21 cellular contexts compared by ENCODE assay signal in genomic region chr2:81234711-81235110, GRCh38.
DNase-seq lines count a peak whose midpoint lies in the region; TF ChIP-seq lines count a peak whose summit lies in the region.
"Had no signal": no experiment of that assay in that cellular context is flagged by ENCODE, and none has a peak within 500 bp of the region (broad histone marks: within the 10 kb centered on the region; RNA-seq: fewer than 3 reads in every experiment).

No MANE protein-coding gene starts in this region.

- in situ Hi-C loops in mammary epithelial cell (cut with MboI; ENCODE audit: low sequenced_read_pairs in 2 of 2) = no loop called here

- CTCF ChIA-PET in MCF 10A (lab: Yijun Ruan, JAX) = no interaction called here
- CTCF ChIA-PET in mammary epithelial cell (lab: Charles Lee; ENCODE audit: low non-redundant PET) = no interaction called here
- CTCF ChIA-PET in RWPE1 (lab: Yijun Ruan, JAX) = no interaction called here

- BruUV-seq in MCF 10A (replicated peaks; lab: Mats Ljungman, UMichigan) (no TSS peak), mammary epithelial cell (replicated peaks; lab: Mats Ljungman, UMichigan) (no TSS peak)

- DNase-seq in MCF 10A (ENCODE audit: unreplicated experiment) (peak; percentile 57), mammary epithelial cell (no peak), RWPE1 (ENCODE audit: low spot score) (peak; percentile 5), epithelial cell of esophagus (ENCODE audit: low read depth) (peak; percentile 2), NOMO-1 treated with DMSO at 0.1 percent for 48 hours (lab: John Stamatoyannopoulos, UW; ENCODE audit: unreplicated experiment) (no peak)
- no peak for DNase-seq in activated T-cell treated with anti-CD3 and anti-CD28 coated beads, Interleukin-2, amount 50 U/mL, for 48 hours
- DNase-seq in activated CD4-positive, alpha-beta T cell treated with anti-CD3 and anti-CD28 coated beads, Interleukin-2, amount 10 ng/mL, durations not matched to agents 24 days and 14 days = no peak
- DNase-seq: 8988T; ACHN; AML-193; BE2C; CD4-positive, alpha-beta T cell; CD8-positive, alpha-beta memory T cell; DMS 273 treated with DMSO at 0.1 percent for 48 hours; DND-41; GF-D8; H9 had no signal

- intact Hi-C loops in MCF 10A (cut with micrococcal nuclease) = no loop called here
- intact Hi-C loops in mammary epithelial cell (cut with micrococcal nuclease) = no loop called here
- intact Hi-C loops in activated CD4-positive, alpha-beta T cell treated with anti-CD3 and anti-CD28 coated beads, Interleukin-2, amount 10 ng/mL, durations not matched to agents 24 days and 14 days (cut with micrococcal nuclease) = no loop called here

- H4K20me1 ChIP-seq in mammary epithelial cell (ENCODE audit: insufficient read depth, low read length) = no peaks in the 10 kb centered on the region
- H4K20me1 ChIP-seq: BLaER1 treated with 17β-estradiol and CSF1 and Interleukin-3, amounts not matched to agents 10 nM and 100 nM had no signal

- H3K9me3 ChIP-seq in mammary epithelial cell (replicated peaks; ENCODE audit: insufficient read depth, low read length) = peaks cover 3% of the 10 kb centered on the region
- H3K9me3 ChIP-seq: BE2C; BLaER1 treated with 17β-estradiol and CSF1 and Interleukin-3, amounts not matched to agents 10 nM and 100 nM had no signal

- WGBS in mammary epithelial cell (ENCODE audit: low coverage, missing lambda C conversion rate) = 27% methylated on average over 1 of the region's 1 CpG

- no peaks in the 10 kb centered on the region for H3K36me3 Mint-ChIP-seq in MCF 10A (ENCODE audit: insufficient read depth, unreplicated experiment)
- H3K36me3 Mint-ChIP-seq in activated CD4-positive, alpha-beta T cell treated with anti-CD3 and anti-CD28 coated beads, Interleukin-2, amount 10 ng/mL, durations not matched to agents 24 days and 14 days (ENCODE audit: low read depth) = no peaks in the 10 kb centered on the region
- H3K36me3 Mint-ChIP-seq: CD14-positive monocyte; CD8-positive, alpha-beta memory T cell had no signal

- peaks cover 20% of the 10 kb centered on the region for H3K4me1 Mint-ChIP-seq in MCF 10A (ENCODE audit: insufficient read depth, unreplicated experiment)
- H3K4me1 Mint-ChIP-seq in activated CD4-positive, alpha-beta T cell treated with anti-CD3 and anti-CD28 coated beads, Interleukin-2, amount 10 ng/mL, durations not matched to agents 24 days and 14 days = no peaks in the 10 kb centered on the region
- H3K4me1 Mint-ChIP-seq: CD14-positive monocyte; CD8-positive, alpha-beta memory T cell; GM23338; H9 had no signal

- H3K27me3 ChIP-seq in mammary epithelial cell (ENCODE audit: insufficient read depth, low read length) = no peaks in the 10 kb centered on the region
- H3K27me3 ChIP-seq: BE2C; BLaER1 treated with 17β-estradiol and CSF1 and Interleukin-3, amounts not matched to agents 10 nM and 100 nM had no signal

- no peaks in the 10 kb centered on the region for H3K79me2 ChIP-seq in mammary epithelial cell (ENCODE audit: insufficient read depth, low read length)

- no peaks in the 10 kb centered on the region for H3K4me1 ChIP-seq in mammary epithelial cell (ENCODE audit: insufficient read depth, low read length)
- H3K4me1 ChIP-seq: A549; BE2C; BLaER1 treated with 17β-estradiol and CSF1 and Interleukin-3, amounts not matched to agents 10 nM and 100 nM had no signal

- dilution Hi-C loops in mammary epithelial cell (cut with HindIII; ENCODE audit: low sequenced_read_pairs) = no loop called here

- no peaks in the 10 kb centered on the region for H3K27me3 Mint-ChIP-seq in MCF 10A (ENCODE audit: insufficient read depth, unreplicated experiment)
- no peaks in the 10 kb centered on the region for H3K27me3 Mint-ChIP-seq in activated CD4-positive, alpha-beta T cell treated with anti-CD3 and anti-CD28 coated beads, Interleukin-2, amount 10 ng/mL, durations not matched to agents 24 days and 14 days
- H3K27me3 Mint-ChIP-seq: CD4-positive, alpha-beta T cell; CD8-positive, alpha-beta memory T cell had no signal

- no peak overlapping the region for H3K27ac ChIP-seq in mammary epithelial cell (ENCODE audit: insufficient read depth, low read depth, low read length)
- no peak overlapping the region for H3K27ac ChIP-seq in RWPE1
- H3K27ac ChIP-seq: A549; BLaER1 treated with 17β-estradiol and CSF1 and Interleukin-3, amounts not matched to agents 10 nM and 100 nM had no signal

- H3K9ac ChIP-seq in mammary epithelial cell (ENCODE audit: insufficient read depth, low read length) = no peak overlapping the region
- H3K9ac ChIP-seq: BLaER1 treated with 17β-estradiol and CSF1 and Interleukin-3, amounts not matched to agents 10 nM and 100 nM had no signal

- H3K36me3 ChIP-seq in mammary epithelial cell (ENCODE audit: insufficient read depth, low read length) = no peaks in the 10 kb centered on the region
- H3K36me3 ChIP-seq: BE2C; BLaER1 treated with 17β-estradiol and CSF1 and Interleukin-3, amounts not matched to agents 10 nM and 100 nM had no signal

- no peaks in the 10 kb centered on the region for H3K9me3 Mint-ChIP-seq in MCF 10A (ENCODE audit: unreplicated experiment)
- H3K9me3 Mint-ChIP-seq in activated CD4-positive, alpha-beta T cell treated with anti-CD3 and anti-CD28 coated beads, Interleukin-2, amount 10 ng/mL, durations not matched to agents 24 days and 14 days = no peaks in the 10 kb centered on the region
- H3K9me3 Mint-ChIP-seq: CD14-positive monocyte, GM23338, H9 had no signal

- POLR2A ChIA-PET in MCF 10A (lab: Yijun Ruan, JAX) = no interaction called here
- POLR2A ChIA-PET in RWPE1 (lab: Yijun Ruan, JAX; ENCODE audit: low non-redundant PET) = no interaction called here

- H3K27ac Mint-ChIP-seq in MCF 10A (ENCODE audit: low read depth, unreplicated experiment) = no peak overlapping the region
- H3K27ac Mint-ChIP-seq in activated CD4-positive, alpha-beta T cell treated with anti-CD3 and anti-CD28 coated beads, Interleukin-2, amount 10 ng/mL, durations not matched to agents 24 days and 14 days = no peak overlapping the region
- H3K27ac Mint-ChIP-seq: CD14-positive monocyte; CD4-positive, alpha-beta T cell; CD8-positive, alpha-beta memory T cell; GM23338; H9 had no signal

- no peak overlapping the region for H3K4me2 ChIP-seq in mammary epithelial cell (ENCODE audit: insufficient read depth, low read depth, low read length)
- H3K4me2 ChIP-seq: A549; BLaER1 treated with 17β-estradiol and CSF1 and Interleukin-3, amounts not matched to agents 10 nM and 100 nM; GM23338 had no signal

- H3K4me3 Mint-ChIP-seq in MCF 10A (ENCODE audit: unreplicated experiment) = no peak overlapping the region
- H3K4me3 Mint-ChIP-seq in activated CD4-positive, alpha-beta T cell treated with anti-CD3 and anti-CD28 coated beads, Interleukin-2, amount 10 ng/mL, durations not matched to agents 24 days and 14 days = no peak overlapping the region
- H3K4me3 Mint-ChIP-seq: CD14-positive monocyte; CD4-positive, alpha-beta T cell; CD8-positive, alpha-beta memory T cell; GM23338; H9 had no signal

- TF ChIP-seq CTCF in MCF 10A (IDR thresholded peaks at IDR 0.05; ENCODE audit: unreplicated experiment) (no peak), mammary epithelial cell (conservative IDR thresholded peaks at IDR 0.05 in 1 of 2, IDR thresholded peaks at IDR 0.05 in 1 of 2; ENCODE audit: extremely low read depth in 1 of 2, insufficient read depth in 1 of 2, low read depth in 1 of 2, low read length in 2 of 2) (no peak), RWPE1 (conservative IDR thresholded peaks at IDR 0.05; ENCODE audit: low read depth) (no peak), epithelial cell of esophagus (IDR thresholded peaks at IDR 0.05; ENCODE audit: insufficient read depth, low read depth, low read length, missing control alignments) (no peak)

- H3K4me3 ChIP-seq in mammary epithelial cell (replicated peaks in 1 of 3; ENCODE audit: insufficient read depth in 1 of 3, low read depth in 2 of 3, low read length in 3 of 3) = no peak overlapping the region
- no peak overlapping the region for H3K4me3 ChIP-seq in epithelial cell of esophagus (ENCODE audit: low read length)
- H3K4me3 ChIP-seq: A549; BLaER1 treated with 17β-estradiol and CSF1 and Interleukin-3, amounts not matched to agents 10 nM and 100 nM; GM23338 had no signal

- H2AFZ ChIP-seq in mammary epithelial cell (ENCODE audit: low read depth, low read length) = no peak overlapping the region
- H2AFZ ChIP-seq: GM23338 had no signal

Comparison
In these comparisons a context has a peak if more than half of its experiments do, and no peak if none do; other contexts are left out.
1. DNase-seq: peak in MCF 10A (single experiment), RWPE1 (single experiment) and epithelial cell of esophagus (single experiment); none in mammary epithelial cell (single experiment), NOMO-1 treated with DMSO at 0.1 percent for 48 hours (single experiment), activated T-cell treated with anti-CD3 and anti-CD28 coated beads, Interleukin-2, amount 50 U/mL, for 48 hours (0 of 2) and activated CD4-positive, alpha-beta T cell treated with anti-CD3 and anti-CD28 coated beads, Interleukin-2, amount 10 ng/mL, durations not matched to agents 24 days and 14 days (single experiment).